Comparison of ENCODE assay signal across 10 cellular contexts in the genomic region with DNA sequence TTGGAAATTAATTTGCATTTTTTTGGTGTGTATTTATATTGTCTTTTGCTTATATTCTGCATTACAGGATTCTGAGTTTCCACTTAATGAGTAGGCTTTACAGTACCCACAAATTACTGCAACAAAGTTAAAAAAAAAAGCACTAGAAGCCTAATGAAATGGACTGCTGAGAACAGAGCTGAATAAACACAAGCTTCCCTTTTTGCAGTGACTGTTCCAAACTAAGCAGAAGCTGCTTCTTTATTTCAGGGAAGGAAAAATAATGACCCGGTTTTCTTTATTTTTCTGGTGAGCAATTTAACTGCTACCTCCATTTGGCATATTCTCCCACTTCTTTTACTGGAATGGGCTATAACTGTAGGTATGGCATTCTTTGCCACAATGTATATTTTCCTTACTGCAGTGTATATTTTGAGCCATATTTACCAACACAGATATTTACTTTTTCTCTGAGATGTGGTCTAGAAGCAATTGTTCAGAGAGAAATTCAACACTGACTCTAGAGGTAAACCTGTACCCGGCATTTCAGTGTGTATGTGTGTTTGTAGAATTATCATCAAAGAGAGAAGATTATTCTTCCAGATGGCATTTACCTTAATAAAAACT. TPM values are rescaled to one million over a fixed set of nuclear protein-coding genes. Genes with fewer than 3 reads are reported as not detected.
A peak's percentile ranks its signal among the peaks of the same experiment; 100 is the strongest.
DNase-seq lines count a peak whose midpoint lies in the region; ATAC-seq, FAIRE-seq and TF ChIP-seq lines count a peak whose summit lies in the region.
"Had no signal": no experiment of that assay in that cellular context is flagged by ENCODE, and none has a peak within 500 bp of the region (broad histone marks: within the 10 kb centered on the region; RNA-seq: fewer than 3 reads in every experiment).

No MANE protein-coding gene starts in this region.

- no peak for TF ChIP-seq RAD21 in A549 (conservative IDR thresholded peaks at IDR 0.05 in 1 of 2, IDR thresholded peaks at IDR 0.05 in 1 of 2)

- H3K36me3 ChIP-seq in HEK293 (ENCODE audit: control insufficient read depth in 2 of 2, insufficient read depth in 1 of 2, low read length in 2 of 2): no peaks in the 10 kb centered on the region
- peaks cover 10% of the 10 kb centered on the region for H3K36me3 ChIP-seq in OCI-LY7 (ENCODE audit: insufficient read depth, low read length)
- H3K36me3 ChIP-seq in breast epithelium: no peaks in the 10 kb centered on the region

- no peaks in the 10 kb centered on the region for H4K20me1 ChIP-seq in OCI-LY7 (ENCODE audit: insufficient read depth, low read length)

- CTCF ChIA-PET in A549 (lab: Yijun Ruan, JAX) (no interaction called here), HEK293 (lab: Yijun Ruan, JAX) (no interaction called here), OCI-LY7 (lab: Charles Lee; ENCODE audit: unreplicated experiment) (interaction anchor here (1.4 kb wide), 1 partner anchor 32 kb away, joined by 3 read pairs; no protein-coding TSS in a partner anchor)

- H3K4me3 ChIP-seq in A549: no peak overlapping the region
- H3K4me3 ChIP-seq in HEK293 (ENCODE audit: low read depth, low read length): no peak overlapping the region
- peak overlapping the region; percentile 41 for H3K4me3 ChIP-seq in OCI-LY7 (ENCODE audit: low read depth, low read length, poor library complexity, severe bottlenecking)
- no peak overlapping the region for H3K4me3 ChIP-seq in breast epithelium

- intact Hi-C loops in OCI-LY7 (cut with micrococcal nuclease; ENCODE audit: unreplicated experiment): no loop called here
- intact Hi-C loops in breast epithelium (cut with DNase I; ENCODE audit: low total_unique reads): no loop called here

- H3K79me2 ChIP-seq in OCI-LY7 (ENCODE audit: insufficient read depth, low read depth, low read length): peaks cover 62% of the 10 kb centered on the region

- no peaks in the 10 kb centered on the region for H3K27me3 ChIP-seq in breast epithelium

- TF ChIP-seq POLR2A in A549 (IDR thresholded peaks at IDR 0.05; ENCODE audit: low read length) (no peak), breast epithelium (IDR thresholded peaks at IDR 0.05) (no peak)

- TF ChIP-seq CTCF in A549 (IDR thresholded peaks at IDR 0.05): no peak
- TF ChIP-seq CTCF in HEK293 (tag by site-specific recombination; IDR thresholded peaks at IDR 0.05): no peak
- TF ChIP-seq CTCF in OCI-LY7 (conservative IDR thresholded peaks at IDR 0.05; ENCODE audit: low read length): no peak
- TF ChIP-seq CTCF in breast epithelium (IDR thresholded peaks at IDR 0.05): no peak

- DNase-seq in A549 (ENCODE audit: low read depth in 1 of 2, low spot score in 1 of 2): no peak
- DNase-seq in OCI-LY7 (ENCODE audit: low spot score): no peak
- DNase-seq in globus pallidus (ENCODE audit: low spot score): peak; percentile 37
- no peak for DNase-seq in middle frontal gyrus (ENCODE audit: extremely low spot score, low spot score)
- no peak for DNase-seq in breast epithelium (ENCODE audit: low spot score in 2 of 2)
- no peak for DNase-seq in NCI-H2196 treated with DMSO at 0.1 percent for 48 hours (lab: John Stamatoyannopoulos, UW; ENCODE audit: unreplicated experiment)
- DNase-seq: CD4-positive, CD25-positive, alpha-beta regulatory T cell; left colon had no signal

- 0 out of 3 replicates have a peak, but pooled peaks cover 4% of the 10 kb centered on the region for H3K4me1 ChIP-seq in A549
- H3K4me1 ChIP-seq in HEK293 (ENCODE audit: control insufficient read depth, insufficient read depth, low read length): peaks cover 11% of the 10 kb centered on the region
- peaks cover 42% of the 10 kb centered on the region for H3K4me1 ChIP-seq in OCI-LY7 (ENCODE audit: insufficient read depth, low read length, poor library complexity, severe bottlenecking)
- no peaks in the 10 kb centered on the region for H3K4me1 ChIP-seq in breast epithelium

- TF ChIP-seq EP300 in A549 (IDR thresholded peaks at IDR 0.05): no peak

- ATAC-seq in A549: no peak
- no peak for ATAC-seq in HG02623 (IDR thresholded peaks at IDR 0.05; ENCODE audit: unreplicated experiment)
- ATAC-seq: left colon had no signal

- no peaks in the 10 kb centered on the region for H3K9me3 ChIP-seq in A549
- H3K9me3 ChIP-seq in HEK293 (ENCODE audit: control insufficient read depth, insufficient read depth, low read depth, low read length): no peaks in the 10 kb centered on the region
- no peaks in the 10 kb centered on the region for H3K9me3 ChIP-seq in OCI-LY7 (ENCODE audit: low read length)
- H3K9me3 ChIP-seq in breast epithelium: no peaks in the 10 kb centered on the region

- no TSS peak for BruUV-seq in OCI-LY7 (replicated peaks; lab: Mats Ljungman, UMichigan)

- no peak overlapping the region for H3K27ac ChIP-seq in A549
- no peak overlapping the region for H3K27ac ChIP-seq in HEK293 (ENCODE audit: extremely low read depth, low read depth, low read length)
- peak overlapping the region; percentile 36 for H3K27ac ChIP-seq in OCI-LY7 (ENCODE audit: low read depth, low read length, poor library complexity, severe bottlenecking)
- H3K27ac ChIP-seq in breast epithelium: no peak overlapping the region

- no peaks in the 10 kb centered on the region for H3K9me2 ChIP-seq in OCI-LY7 (ENCODE audit: insufficient read depth, low read length)

- no peak for FAIRE-seq in A549 (lab: Jason Lieb, UNC)

- H2AFZ ChIP-seq in OCI-LY7 (ENCODE audit: low read length): peak overlapping the region; percentile 46; the same call in 1 of the 2 replicates

- POLR2A ChIA-PET in A549 (lab: Yijun Ruan, JAX) (no interaction called here), HEK293 (lab: Yijun Ruan, JAX) (no interaction called here), OCI-LY7 (lab: Charles Lee) (interaction anchor here (0.6 to 2.9 kb wide), 20 partner anchors 8 to 59 kb away, joined by 3 to 17 read pairs (median 7); a partner anchor contains a TSS)

- 4% methylated on average over 2 of the region's 2 CpGs for WGBS in A549 (ENCODE audit: missing lambda C conversion rate)

- H3K4me2 ChIP-seq in A549 (peak overlapping the region; percentile 49), OCI-LY7 (ENCODE audit: low read length) (peak overlapping the region; percentile 74)

TF ChIP-seq in A549, 52 proteins besides CTCF, POLR2A, EP300 and RAD21:
- TF ChIP-seq RCOR1 (IDR thresholded peaks at IDR 0.05; ENCODE audit: low read depth, low read length): no peak
- no peak for TF ChIP-seq SMC3 (IDR thresholded peaks at IDR 0.05)
- no peak for TF ChIP-seq EHF (CRISPR knock-in tag; IDR thresholded peaks at IDR 0.05)
- TF ChIP-seq HOXA7 (CRISPR knock-in tag; IDR thresholded peaks at IDR 0.05): no peak
- no peak for TF ChIP-seq HOXB5 (CRISPR knock-in tag; IDR thresholded peaks at IDR 0.05)
- TF ChIP-seq, protein P1, sequence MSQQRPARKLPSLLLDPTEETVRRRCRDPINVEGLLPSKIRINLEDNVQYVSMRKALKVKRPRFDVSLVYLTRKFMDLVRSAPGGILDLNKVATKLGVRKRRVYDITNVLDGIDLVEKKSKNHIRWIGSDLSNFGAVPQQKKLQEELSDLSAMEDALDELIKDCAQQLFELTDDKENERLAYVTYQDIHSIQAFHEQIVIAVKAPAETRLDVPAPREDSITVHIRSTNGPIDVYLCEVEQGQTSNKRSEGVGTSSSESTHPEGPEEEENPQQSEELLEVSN (IDR thresholded peaks at IDR 0.05; ENCODE audit: borderline replicate concordance, low read depth): no peak
- TF ChIP-seq, protein P2, sequence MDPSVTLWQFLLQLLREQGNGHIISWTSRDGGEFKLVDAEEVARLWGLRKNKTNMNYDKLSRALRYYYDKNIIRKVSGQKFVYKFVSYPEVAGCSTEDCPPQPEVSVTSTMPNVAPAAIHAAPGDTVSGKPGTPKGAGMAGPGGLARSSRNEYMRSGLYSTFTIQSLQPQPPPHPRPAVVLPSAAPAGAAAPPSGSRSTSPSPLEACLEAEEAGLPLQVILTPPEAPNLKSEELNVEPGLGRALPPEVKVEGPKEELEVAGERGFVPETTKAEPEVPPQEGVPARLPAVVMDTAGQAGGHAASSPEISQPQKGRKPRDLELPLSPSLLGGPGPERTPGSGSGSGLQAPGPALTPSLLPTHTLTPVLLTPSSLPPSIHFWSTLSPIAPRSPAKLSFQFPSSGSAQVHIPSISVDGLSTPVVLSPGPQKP (IDR thresholded peaks at IDR 0.05; ENCODE audit: low read depth, low read length): no peak
- TF ChIP-seq CEBPB (IDR thresholded peaks at IDR 0.05): no peak
TF ChIP-seq in A549: peak in this region for 0.

TF ChIP-seq in HEK293, 187 proteins besides CTCF, POLR2A, EP300 and RAD21 (continues in another document):
- TF ChIP-seq, protein P3, sequence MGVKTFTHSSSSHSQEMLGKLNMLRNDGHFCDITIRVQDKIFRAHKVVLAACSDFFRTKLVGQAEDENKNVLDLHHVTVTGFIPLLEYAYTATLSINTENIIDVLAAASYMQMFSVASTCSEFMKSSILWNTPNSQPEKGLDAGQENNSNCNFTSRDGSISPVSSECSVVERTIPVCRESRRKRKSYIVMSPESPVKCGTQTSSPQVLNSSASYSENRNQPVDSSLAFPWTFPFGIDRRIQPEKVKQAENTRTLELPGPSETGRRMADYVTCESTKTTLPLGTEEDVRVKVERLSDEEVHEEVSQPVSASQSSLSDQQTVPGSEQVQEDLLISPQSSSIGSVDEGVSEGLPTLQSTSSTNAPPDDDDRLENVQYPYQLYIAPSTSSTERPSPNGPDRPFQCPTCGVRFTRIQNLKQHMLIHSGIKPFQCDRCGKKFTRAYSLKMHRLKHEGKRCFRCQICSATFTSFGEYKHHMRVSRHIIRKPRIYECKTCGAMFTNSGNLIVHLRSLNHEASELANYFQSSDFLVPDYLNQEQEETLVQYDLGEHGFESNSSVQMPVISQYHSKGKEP (tag by site-specific recombination; IDR thresholded peaks at IDR 0.05): peak; percentile 40
- TF ChIP-seq ZNF792 (tag by site-specific recombination; IDR thresholded peaks at IDR 0.05): no peak

RNA-seq across cellular contexts. Expression of a gene that starts 56.9 kb away (rescaled TPM):
- 0.26 and 0.50 TPM in 2 replicates for polyA plus RNA-seq in A549 (2011; rRNA removed)
- 0.03 and 0.04 TPM in 2 replicates for polyA plus RNA-seq in A549 (2012; cell fraction: cytosol; rRNA removed)
- polyA plus RNA-seq in A549 (2012; cell fraction: nucleus; rRNA removed): 0.10 TPM in 1 of 2 replicates, not detected in the other
- polyA plus RNA-seq in A549 (2017; fragmentation: RNase III; extraction: RNeasy Plus Mini Kit Qiagen cat#74134 plus additional on column Dnase treatment): 0.05 to 0.10 TPM (median 0.08 TPM) in 3 replicates
- polyA minus RNA-seq in A549 (2011; rRNA and poly(A)+ RNA removed): 0.24 and 0.83 TPM in 2 replicates
- 90.3 and 91.7 TPM in 2 replicates for total RNA-seq in OCI-LY7 (2014; rRNA removed; shearing (Covaris generic))
- 58.8 and 68.2 TPM in 2 replicates for total RNA-seq in OCI-LY7 (2022)
- 10 to 100 TPM in 1 of 3 donors, 1 to 10 TPM in 2; 7.2 to 27.5 (median 7.3) TPM for total RNA-seq in breast epithelium
